ENCODE assay signal across 1 cellular context in the genomic region with DNA sequence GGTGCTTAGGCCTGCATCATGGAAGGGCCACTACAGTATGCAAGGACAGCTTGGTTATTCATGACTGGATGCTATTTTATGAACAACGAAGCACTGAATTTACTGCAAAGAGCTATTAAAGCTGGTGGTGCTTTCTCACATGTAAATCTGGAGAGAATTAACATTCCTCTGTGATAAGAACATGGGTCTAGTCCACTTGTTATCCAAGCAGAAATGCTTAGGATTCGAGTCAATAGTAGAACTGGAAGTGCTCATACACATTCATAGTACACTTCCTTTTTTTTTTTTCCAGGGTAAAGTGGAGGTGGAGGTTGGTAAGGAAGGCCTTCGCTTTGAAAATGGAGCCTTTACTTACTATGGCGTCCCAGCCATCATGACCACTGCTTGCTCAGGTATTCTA.
TF ChIP-seq lines count a peak whose summit lies in the region.

No MANE protein-coding gene starts in this region.

TF ChIP-seq in IMR-90, 13 proteins besides CTCF, POLR2A, EP300 and RAD21:
- TF ChIP-seq, protein P1, sequence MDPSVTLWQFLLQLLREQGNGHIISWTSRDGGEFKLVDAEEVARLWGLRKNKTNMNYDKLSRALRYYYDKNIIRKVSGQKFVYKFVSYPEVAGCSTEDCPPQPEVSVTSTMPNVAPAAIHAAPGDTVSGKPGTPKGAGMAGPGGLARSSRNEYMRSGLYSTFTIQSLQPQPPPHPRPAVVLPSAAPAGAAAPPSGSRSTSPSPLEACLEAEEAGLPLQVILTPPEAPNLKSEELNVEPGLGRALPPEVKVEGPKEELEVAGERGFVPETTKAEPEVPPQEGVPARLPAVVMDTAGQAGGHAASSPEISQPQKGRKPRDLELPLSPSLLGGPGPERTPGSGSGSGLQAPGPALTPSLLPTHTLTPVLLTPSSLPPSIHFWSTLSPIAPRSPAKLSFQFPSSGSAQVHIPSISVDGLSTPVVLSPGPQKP (IDR thresholded peaks at IDR 0.05; ENCODE audit: borderline replicate concordance, low read depth, low read length) = no peak
- no peak for TF ChIP-seq MAFK (IDR thresholded peaks at IDR 0.05; ENCODE audit: low read depth, low read length)
- no peak for TF ChIP-seq BHLHE40 (IDR thresholded peaks at IDR 0.05; ENCODE audit: low read depth, low read length)
- TF ChIP-seq SMC3 (IDR thresholded peaks at IDR 0.05; ENCODE audit: low read depth, low read length) = no peak
- TF ChIP-seq NFE2L2 (IDR thresholded peaks at IDR 0.05; ENCODE audit: low read depth, low read length) = no peak
- no peak for TF ChIP-seq FOS (IDR thresholded peaks at IDR 0.05; ENCODE audit: low read depth, low read length)
- TF ChIP-seq RCOR1 (IDR thresholded peaks at IDR 0.05; ENCODE audit: insufficient replicate concordance, low read length) = no peak
- no peak for TF ChIP-seq RFX5 (IDR thresholded peaks at IDR 0.05; ENCODE audit: low read depth, low read length)
- TF ChIP-seq USF2 (IDR thresholded peaks at IDR 0.05; ENCODE audit: low read depth, low read length) = no peak
- TF ChIP-seq CHD1 (IDR thresholded peaks at IDR 0.05; ENCODE audit: low read depth, low read length) = no peak
- no peak for TF ChIP-seq CEBPB (IDR thresholded peaks at IDR 0.05; ENCODE audit: low read depth, low read length)
- TF ChIP-seq MXI1 (IDR thresholded peaks at IDR 0.05; ENCODE audit: borderline replicate concordance, low read depth, low read length) = no peak
- no peak for TF ChIP-seq MAZ (IDR thresholded peaks at IDR 0.05; ENCODE audit: borderline replicate concordance, low read depth, low read length)
